In genomic region chr6:36607305-36607704, GRCh38 we compare ENCODE assay signal across 8 cellular contexts. TPM values are rescaled to one million over a fixed set of nuclear protein-coding genes. Genes with fewer than 3 reads are reported as not detected.
A peak's percentile ranks its signal among the peaks of the same experiment; 100 is the strongest.
DNase-seq lines count a peak whose midpoint lies in the region; ATAC-seq, FAIRE-seq and TF ChIP-seq lines count a peak whose summit lies in the region.
"Not testable (repeated sequence)": the region's sequence is repeated elsewhere in the genome, so short reads cannot be mapped to it uniquely, and the experiment has no call there.

No MANE protein-coding gene starts in this region.

- CTCF ChIA-PET in Calu3 (lab: Charles Lee), result interaction anchor here (0.6 kb wide), 1 partner anchor 45 kb away, joined by 3 read pairs; no protein-coding TSS in a partner anchor
- CTCF ChIA-PET in activated CD8-positive, alpha-beta memory T cell treated with anti-CD3 and anti-CD28 coated beads, Interleukin-2, amount 10 ng/mL, durations not matched to agents 7 days and 5 days (lab: Charles Lee), result interaction anchor here (1.1 to 1.8 kb wide), 7 partner anchors 8 to 175 kb away, joined by 3 to 11 read pairs (median 5); no protein-coding TSS in a partner anchor

- H3K79me2 ChIP-seq in astrocyte (ENCODE audit: insufficient read depth, low read length), result peaks cover 61% of the 10 kb centered on the region

- not testable (repeated sequence) for H3K9me3 Mint-ChIP-seq in Calu3 (ENCODE audit: low read depth, unreplicated experiment); activated CD8-positive, alpha-beta memory T cell treated with anti-CD3 and anti-CD28 coated beads, Interleukin-2, amount 10 ng/mL, durations not matched to agents 7 days and 5 days (ENCODE audit: low read depth); astrocyte (ENCODE audit: unreplicated experiment); mesothelial cell of epicardium; type B pancreatic cell

- not testable (repeated sequence) for TF ChIP-seq POLR2A in prostate gland (IDR thresholded peaks at IDR 0.05)

- not testable (repeated sequence) for FAIRE-seq in astrocyte (lab: Jason Lieb, UNC)

- not testable (repeated sequence) for H3K4me2 ChIP-seq in astrocyte (ENCODE audit: low read length)

- H3K4me1 Mint-ChIP-seq in Calu3 (ENCODE audit: low read depth, unreplicated experiment), result peaks cover 12% of the 10 kb centered on the region
- H3K4me1 Mint-ChIP-seq in activated CD8-positive, alpha-beta memory T cell treated with anti-CD3 and anti-CD28 coated beads, Interleukin-2, amount 10 ng/mL, durations not matched to agents 7 days and 5 days, result peaks cover 42% of the 10 kb centered on the region
- H3K4me1 Mint-ChIP-seq in astrocyte (ENCODE audit: low read depth, unreplicated experiment), result peaks cover 46% of the 10 kb centered on the region
- peaks cover 38% of the 10 kb centered on the region for H3K4me1 Mint-ChIP-seq in mesothelial cell of epicardium
- peaks cover 41% of the 10 kb centered on the region for H3K4me1 Mint-ChIP-seq in type B pancreatic cell (ENCODE audit: unreplicated experiment)

- intact Hi-C loops in Calu3 (cut with micrococcal nuclease; ENCODE audit: unreplicated experiment); prostate gland (cut with DNase I): not testable (repeated sequence)

- not testable (repeated sequence) for H3K9ac ChIP-seq in SK-N-MC (ENCODE audit: insufficient read length); astrocyte (ENCODE audit: low read length)

- H3K36me3 ChIP-seq in SK-N-MC (ENCODE audit: insufficient read depth, low read length) (peaks cover 99% of the 10 kb centered on the region), astrocyte (ENCODE audit: insufficient read depth, low read length) (peaks cover 78% of the 10 kb centered on the region)
- H3K36me3 ChIP-seq in prostate gland, result not testable (repeated sequence)

- WGBS in prostate gland, result 58% methylated on average over 8 of the region's 8 CpGs

- peaks cover 98% of the 10 kb centered on the region for H4K20me1 ChIP-seq in astrocyte (ENCODE audit: insufficient read depth, low read length)

- not testable (repeated sequence) for H3K4me3 Mint-ChIP-seq in Calu3 (ENCODE audit: low read depth, unreplicated experiment); activated CD8-positive, alpha-beta memory T cell treated with anti-CD3 and anti-CD28 coated beads, Interleukin-2, amount 10 ng/mL, durations not matched to agents 7 days and 5 days; astrocyte (ENCODE audit: unreplicated experiment); mesothelial cell of epicardium
- peak overlapping the region; percentile 51 for H3K4me3 Mint-ChIP-seq in type B pancreatic cell

- H2AFZ ChIP-seq in astrocyte (ENCODE audit: low read depth, low read length), result not testable (repeated sequence)

- H3K4me3 ChIP-seq in SK-N-MC; astrocyte (ENCODE audit: insufficient read depth, low read depth, low read length); fibroblast of villous mesenchyme (ENCODE audit: low read depth, low read length); prostate gland: not testable (repeated sequence)

- not testable (repeated sequence) for H3K4me1 ChIP-seq in astrocyte (ENCODE audit: insufficient read depth, low read length); prostate gland (replicated peaks)

- BruUV-seq in Calu3 (replicated peaks; lab: Mats Ljungman, UMichigan), result not testable (repeated sequence)

- H3K27me3 Mint-ChIP-seq in Calu3 (ENCODE audit: unreplicated experiment); activated CD8-positive, alpha-beta memory T cell treated with anti-CD3 and anti-CD28 coated beads, Interleukin-2, amount 10 ng/mL, durations not matched to agents 7 days and 5 days; astrocyte (ENCODE audit: low read depth, unreplicated experiment); mesothelial cell of epicardium (ENCODE audit: low read depth); type B pancreatic cell: not testable (repeated sequence)

- peak overlapping the region; percentile 14 for H3K27ac Mint-ChIP-seq in Calu3 (ENCODE audit: unreplicated experiment)
- H3K27ac Mint-ChIP-seq in activated CD8-positive, alpha-beta memory T cell treated with anti-CD3 and anti-CD28 coated beads, Interleukin-2, amount 10 ng/mL, durations not matched to agents 7 days and 5 days, result peak overlapping the region; percentile 61
- H3K27ac Mint-ChIP-seq in astrocyte (ENCODE audit: unreplicated experiment), result peak overlapping the region; percentile 91
- H3K27ac Mint-ChIP-seq in mesothelial cell of epicardium, result peak overlapping the region; percentile 81
- H3K27ac Mint-ChIP-seq in type B pancreatic cell, result peak overlapping the region; percentile 91

- not testable (repeated sequence) for TF ChIP-seq CTCF in Calu3 (IDR thresholded peaks at IDR 0.05; ENCODE audit: unreplicated experiment); astrocyte (IDR thresholded peaks at IDR 0.05; ENCODE audit: insufficient read depth, low read depth, low read length); fibroblast of villous mesenchyme (IDR thresholded peaks at IDR 0.05; ENCODE audit: insufficient read depth, low read depth, low read length); mesothelial cell of epicardium (IDR thresholded peaks at IDR 0.05; ENCODE audit: unreplicated experiment); prostate gland (IDR thresholded peaks at IDR 0.05); type B pancreatic cell (conservative IDR thresholded peaks at IDR 0.05)

- not testable (repeated sequence) for H3K9me3 ChIP-seq in SK-N-MC (ENCODE audit: low read depth, low read length); astrocyte (ENCODE audit: insufficient read depth, low read depth, low read length); prostate gland

- DNase-seq in Calu3; SK-N-MC (ENCODE audit: low read depth, low spot score); activated CD8-positive, alpha-beta memory T cell treated with anti-CD3 and anti-CD28 coated beads, Interleukin-2, amount 10 ng/mL, durations not matched to agents 7 days and 5 days; astrocyte (ENCODE audit: low read depth); mesothelial cell of epicardium (ENCODE audit: low spot score in 2 of 2, unreplicated experiment in 2 of 2); prostate gland (ENCODE audit: low spot score); type B pancreatic cell (ENCODE audit: extremely low spot score, unreplicated experiment): not testable (repeated sequence)
- DNase-seq in fibroblast of villous mesenchyme (ENCODE audit: low read depth), result peak; percentile 63

- peak overlapping the region; percentile 10 for H3K27ac ChIP-seq in SK-N-MC
- H3K27ac ChIP-seq in astrocyte (ENCODE audit: low read depth, low read length), result not testable (repeated sequence)
- peak overlapping the region; percentile 32 to 33 for H3K27ac ChIP-seq in prostate gland

- not testable (repeated sequence) for H3K27me3 ChIP-seq in astrocyte (ENCODE audit: insufficient read depth, low read length); prostate gland (replicated peaks; ENCODE audit: insufficient read depth)

- not testable (repeated sequence) for ATAC-seq in activated CD8-positive, alpha-beta memory T cell treated with anti-CD3 and anti-CD28 coated beads, Interleukin-2, amount 10 ng/mL, durations not matched to agents 7 days and 5 days

- H3K36me3 Mint-ChIP-seq in Calu3 (ENCODE audit: insufficient read depth, unreplicated experiment) (peaks cover 98% of the 10 kb centered on the region), astrocyte (ENCODE audit: low read depth, unreplicated experiment) (peaks cover 45% of the 10 kb centered on the region), mesothelial cell of epicardium (peaks cover 65% of the 10 kb centered on the region), type B pancreatic cell (peaks cover 68% of the 10 kb centered on the region)
- peaks cover 80% of the 10 kb centered on the region for H3K36me3 Mint-ChIP-seq in activated CD8-positive, alpha-beta memory T cell treated with anti-CD3 and anti-CD28 coated beads, Interleukin-2, amount 10 ng/mL, durations not matched to agents 7 days and 5 days

RNA-seq across cellular contexts. Expression of gene SRSF3, which starts 13.1 kb away (rescaled TPM):
- 347 and 370 TPM in 2 replicates for total RNA-seq in Calu3 (2022)
- 100 to 1,000 TPM; 416 to 514 TPM for total RNA-seq in activated CD8-positive, alpha-beta memory T cell treated with anti-CD3 and anti-CD28 coated beads, Interleukin-2, amount 10 ng/mL, durations not matched to agents 7 days and 5 days
- total RNA-seq in astrocyte, result 237 and 260 TPM in 2 replicates
- total RNA-seq in fibroblast of villous mesenchyme, result 445 and 462 TPM in 2 replicates
- 404 to 411 TPM (median 407 TPM) in 3 replicates for total RNA-seq in mesothelial cell of epicardium
- total RNA-seq in prostate gland, result 100 to 1,000 TPM; 111 to 153 TPM
- total RNA-seq in type B pancreatic cell (ENCODE audit: low replicate concordance), result 361 and 455 TPM in 2 replicates

Comparison
In these comparisons a context has a peak if more than half of its experiments do, and no peak if none do; other contexts are left out.
1. H3K27ac Mint-ChIP-seq: peak in every context shown above with its lines; median percentile 91 in astrocyte; 91 in type B pancreatic cell; 81 in mesothelial cell of epicardium; 61 in activated CD8-positive, alpha-beta memory T cell treated with anti-CD3 and anti-CD28 coated beads, Interleukin-2, amount 10 ng/mL, durations not matched to agents 7 days and 5 days; 14 in Calu3.